In the genomic region with DNA sequence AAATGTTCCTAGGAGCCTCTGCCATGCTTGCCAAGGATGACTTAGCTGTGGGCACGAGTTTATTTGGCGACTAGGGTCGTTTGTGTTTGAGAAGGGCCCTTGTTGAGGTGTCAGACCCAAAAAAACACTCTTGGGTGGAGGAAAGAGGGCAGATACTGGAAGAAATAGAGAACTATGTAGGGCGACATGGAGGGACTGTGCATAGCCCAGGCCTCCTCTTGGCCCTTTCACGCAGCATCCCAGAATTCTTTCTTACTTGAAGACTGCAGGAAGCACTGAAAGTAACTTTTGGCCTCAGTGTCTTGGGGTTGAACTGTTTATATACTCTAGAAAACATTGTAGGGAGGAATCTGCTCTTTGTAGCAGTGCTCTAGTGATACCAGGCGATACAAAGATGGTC, we compare ENCODE assay signal across 8 cellular contexts. TPM values are rescaled to one million over a fixed set of nuclear protein-coding genes. Genes with fewer than 3 reads are reported as not detected.
DNase-seq lines count a peak whose midpoint lies in the region; ATAC-seq and TF ChIP-seq lines count a peak whose summit lies in the region.

No MANE protein-coding gene starts in this region.

- H3K9ac ChIP-seq in OCI-LY1 (ENCODE audit: low read length), result peak overlapping the region; percentile 80

- H3K27ac ChIP-seq in OCI-LY1 (ENCODE audit: low read depth, low read length, poor library complexity, severe bottlenecking), result no peak overlapping the region
- H3K27ac ChIP-seq in neutrophil, result peak overlapping the region; percentile 94

- no peaks in the 10 kb centered on the region for H3K9me3 Mint-ChIP-seq in endothelial cell (ENCODE audit: unreplicated experiment)

- H3K9me3 ChIP-seq in OCI-LY1 (ENCODE audit: low read length) (no peaks in the 10 kb centered on the region), neutrophil (no peaks in the 10 kb centered on the region)

- no peaks in the 10 kb centered on the region for H4K20me1 ChIP-seq in OCI-LY1 (ENCODE audit: insufficient read depth, low read length)

- H3K27ac Mint-ChIP-seq in endothelial cell (ENCODE audit: unreplicated experiment), result peak overlapping the region; percentile 83

- peak overlapping the region; percentile 99 for H3K4me3 Mint-ChIP-seq in endothelial cell (ENCODE audit: unreplicated experiment)

- H3K9me2 ChIP-seq in OCI-LY1 (ENCODE audit: low read depth, low read length), result no peaks in the 10 kb centered on the region

- H2AFZ ChIP-seq in OCI-LY1 (ENCODE audit: low read length), result no peak overlapping the region

- DNase-seq in endothelial cell (ENCODE audit: low spot score) (no peak), NCI-H69 (lab: John Stamatoyannopoulos, UW) (no peak), NCI-H1694 treated with DMSO at 0.1 percent for 48 hours (lab: John Stamatoyannopoulos, UW) (no peak)

- H3K4me1 ChIP-seq in OCI-LY1 (ENCODE audit: insufficient read depth, low read length, severe bottlenecking) (peaks cover 30% of the 10 kb centered on the region), neutrophil (ENCODE audit: control insufficient read depth in 1 of 2, insufficient read depth in 1 of 2, low read depth in 1 of 2, low read length in 1 of 2) (peaks cover 26 to 38% of the 10 kb centered on the region in 2 experiments)

- H3K27me3 ChIP-seq in OCI-LY1 (ENCODE audit: insufficient read depth, low read length) (no peaks in the 10 kb centered on the region), neutrophil (no peaks in the 10 kb centered on the region)

- H3K4me2 ChIP-seq in OCI-LY1 (ENCODE audit: low read length), result peak overlapping the region; percentile 99

- TF ChIP-seq CTCF in OCI-LY1 (IDR thresholded peaks at IDR 0.05; ENCODE audit: low read length), result no peak
- no peak for TF ChIP-seq CTCF in endothelial cell (IDR thresholded peaks at IDR 0.05; ENCODE audit: unreplicated experiment)
- no peak for TF ChIP-seq CTCF in neutrophil (IDR thresholded peaks at IDR 0.05)

- H3K36me3 ChIP-seq in OCI-LY1 (ENCODE audit: insufficient read depth, low read length) (0 out of 2 replicates have a peak, but pooled peaks cover 5% of the 10 kb centered on the region), neutrophil (no peaks in the 10 kb centered on the region)

- H3K36me3 Mint-ChIP-seq in endothelial cell (ENCODE audit: low read depth, unreplicated experiment), result peaks cover 4% of the 10 kb centered on the region

- H3K27me3 Mint-ChIP-seq in endothelial cell (ENCODE audit: unreplicated experiment), result peaks cover 3% of the 10 kb centered on the region

- H3K79me2 ChIP-seq in OCI-LY1 (ENCODE audit: insufficient read depth, low read length), result peaks cover 51% of the 10 kb centered on the region

- H3K4me1 Mint-ChIP-seq in endothelial cell (ENCODE audit: unreplicated experiment), result peaks cover 29% of the 10 kb centered on the region

- no peaks in the 10 kb centered on the region for H3F3A ChIP-seq in OCI-LY1 (ENCODE audit: insufficient read depth, low read length)

- ATAC-seq in GM18867 (IDR thresholded peaks at IDR 0.05; ENCODE audit: unreplicated experiment) (peak; percentile 10), HG02763 (IDR thresholded peaks at IDR 0.05; ENCODE audit: unreplicated experiment) (no peak), GM19351 (IDR thresholded peaks at IDR 0.05; ENCODE audit: unreplicated experiment) (no peak)

- H3K4me3 ChIP-seq in OCI-LY1 (ENCODE audit: low read depth, low read length, poor library complexity, severe bottlenecking) (peak overlapping the region; percentile 86), neutrophil (ENCODE audit: low read depth in 1 of 2, low read length in 1 of 2) (peak overlapping the region; percentile 92 to 98)

RNA-seq across cellular contexts. Expression of gene RTF1, which starts 0.9 kb away (rescaled TPM):
- 60.8 TPM for total RNA-seq in endothelial cell (ENCODE audit: unreplicated experiment)

RNA-seq across cellular contexts. Expression of gene NDUFAF1, which starts 15.5 kb away (rescaled TPM):
- total RNA-seq in endothelial cell (ENCODE audit: unreplicated experiment), result 16.0 TPM
